11 cellular contexts compared by ENCODE assay signal in genomic region chr1:23118957-23119792, GRCh38. TPM values are rescaled to one million over a fixed set of nuclear protein-coding genes. Genes with fewer than 3 reads are reported as not detected.
DNase-seq lines count a peak whose midpoint lies in the region; ATAC-seq and TF ChIP-seq lines count a peak whose summit lies in the region.
"Had no signal": no experiment of that assay in that cellular context is flagged by ENCODE, and none has a peak within 500 bp of the region (broad histone marks: within the 10 kb centered on the region; RNA-seq: fewer than 3 reads in every experiment).

No MANE protein-coding gene starts in this region.

- H3K4me2 ChIP-seq in osteoblast (ENCODE audit: insufficient read depth, low read length), result peak overlapping the region; percentile 73

- H3K36me3 Mint-ChIP-seq in central memory CD8-positive, alpha-beta T cell (ENCODE audit: insufficient read depth), result peaks cover 15% of the 10 kb centered on the region
- H3K36me3 Mint-ChIP-seq in progenitor cell of endocrine pancreas (ENCODE audit: insufficient read depth), result no peaks in the 10 kb centered on the region

- ATAC-seq in central memory CD8-positive, alpha-beta T cell (replicated peaks; ENCODE audit: extremely low read depth, poor library complexity, severe bottlenecking), result peak; percentile 90
- ATAC-seq in GM18511 (IDR thresholded peaks at IDR 0.05; ENCODE audit: unreplicated experiment) (no peak), GM18517 (IDR thresholded peaks at IDR 0.05; ENCODE audit: unreplicated experiment) (no peak)

- no peak overlapping the region for H3K4me3 ChIP-seq in GM12865 (ENCODE audit: low read depth, low read length)
- H3K4me3 ChIP-seq in osteoblast (ENCODE audit: insufficient read depth, low read length), result peak overlapping the region; percentile 18
- H3K4me3 ChIP-seq: cardiac muscle cell, sigmoid colon had no signal

- H3K4me3 Mint-ChIP-seq in central memory CD8-positive, alpha-beta T cell, result peak overlapping the region; percentile 65
- no peak overlapping the region for H3K4me3 Mint-ChIP-seq in progenitor cell of endocrine pancreas (ENCODE audit: low read depth)

- no peak overlapping the region for H2AFZ ChIP-seq in osteoblast (ENCODE audit: low read length)

- H3K9me3 Mint-ChIP-seq in central memory CD8-positive, alpha-beta T cell, result no peaks in the 10 kb centered on the region
- no peaks in the 10 kb centered on the region for H3K9me3 Mint-ChIP-seq in progenitor cell of endocrine pancreas (ENCODE audit: low read depth)

- DNase-seq in GM12865 (ENCODE audit: low read depth), result peak; percentile 18
- DNase-seq in T-helper 1 cell, result peak; percentile 14 to 70 (median 48)
- DNase-seq in central memory CD8-positive, alpha-beta T cell (ENCODE audit: low spot score in 2 of 2), result peak in 1 of 2 donors; percentile 62
- DNase-seq in osteoblast (ENCODE audit: insufficient read length, low spot score, missing footprints), result peak; percentile 67
- DNase-seq in progenitor cell of endocrine pancreas (ENCODE audit: low spot score, unreplicated experiment), result no peak
- no peak for DNase-seq in retina
- DNase-seq: NCI-H1694 treated with DMSO at 0.1 percent for 48 hours, sigmoid colon had no signal

- no peak for TF ChIP-seq CTCF in GM12865 (IDR thresholded peaks at IDR 0.05; ENCODE audit: insufficient read depth, low read depth, low read length, missing control alignments)
- no peak for TF ChIP-seq CTCF in osteoblast (IDR thresholded peaks at IDR 0.05; ENCODE audit: extremely low read depth, low read depth, low read length)
- no peak for TF ChIP-seq CTCF in progenitor cell of endocrine pancreas (IDR thresholded peaks at IDR 0.05; ENCODE audit: unreplicated experiment)

- H3K4me1 Mint-ChIP-seq in central memory CD8-positive, alpha-beta T cell, result peaks cover 43% of the 10 kb centered on the region
- H3K4me1 Mint-ChIP-seq in progenitor cell of endocrine pancreas (ENCODE audit: low read depth), result peaks cover 31% of the 10 kb centered on the region

- no peaks in the 10 kb centered on the region for H3K27me3 ChIP-seq in osteoblast (ENCODE audit: insufficient read depth, low read length)
- H3K27me3 ChIP-seq: cardiac muscle cell, sigmoid colon had no signal

- peak overlapping the region; percentile 98 for H3K27ac Mint-ChIP-seq in central memory CD8-positive, alpha-beta T cell (ENCODE audit: low read depth)
- no peak overlapping the region for H3K27ac Mint-ChIP-seq in progenitor cell of endocrine pancreas

- H3K27ac ChIP-seq in osteoblast (ENCODE audit: low read depth, low read length), result peak overlapping the region; percentile 67
- H3K27ac ChIP-seq: cardiac muscle cell had no signal

- H3K4me1 ChIP-seq in osteoblast (ENCODE audit: insufficient read depth, low read length), result peaks cover 31% of the 10 kb centered on the region

- H3K27me3 Mint-ChIP-seq in central memory CD8-positive, alpha-beta T cell, result no peaks in the 10 kb centered on the region
- H3K27me3 Mint-ChIP-seq in progenitor cell of endocrine pancreas, result no peaks in the 10 kb centered on the region

- peaks cover 94% of the 10 kb centered on the region for H3K79me2 ChIP-seq in osteoblast (ENCODE audit: insufficient read depth, low read length)

- H3K9me3 ChIP-seq in osteoblast (ENCODE audit: low read depth, low read length), result no peaks in the 10 kb centered on the region
- H3K9me3 ChIP-seq: sigmoid colon had no signal

- no peaks in the 10 kb centered on the region for H3K36me3 ChIP-seq in osteoblast (ENCODE audit: insufficient read depth, low read length)
- H3K36me3 ChIP-seq: cardiac muscle cell, sigmoid colon had no signal

- peaks cover 22% of the 10 kb centered on the region for H4K20me1 ChIP-seq in osteoblast (ENCODE audit: insufficient read depth, low read length)

RNA-seq across cellular contexts. Expression of gene LUZP1, which starts 49.5 kb away (rescaled TPM):
- total RNA-seq in osteoblast (29.5 and 30.0 TPM in 2 replicates), progenitor cell of endocrine pancreas (45.3 and 47.5 TPM in 2 replicates)

Comparison
In these comparisons a context has a peak if more than half of its experiments do, and no peak if none do; other contexts are left out.
1. DNase-seq: peak in GM12865 (single experiment), T-helper 1 cell (5 of 5) and osteoblast (single experiment); none in progenitor cell of endocrine pancreas (single experiment) and retina (single experiment).